28 cellular contexts compared by ENCODE assay signal in the genomic region with DNA sequence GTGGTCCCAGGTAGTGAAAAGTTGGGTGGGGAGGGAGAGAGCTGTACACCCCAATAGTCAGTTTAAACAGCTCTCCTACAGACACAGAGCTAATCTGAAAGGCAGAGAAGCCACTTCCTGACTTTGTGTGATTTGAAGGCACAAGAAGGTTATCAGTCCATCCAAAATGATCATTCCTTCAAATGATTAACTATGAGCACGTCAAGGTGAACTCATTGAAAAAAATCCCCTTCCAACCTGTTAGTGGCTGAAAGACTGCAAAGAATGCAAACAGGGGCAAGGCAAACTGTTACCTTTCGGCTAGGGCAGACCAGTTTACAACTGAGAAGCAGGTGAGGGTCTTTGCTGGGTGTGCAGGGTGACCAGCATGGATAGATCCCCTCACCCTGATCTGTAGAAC.
"Had no signal": no experiment of that assay in that cellular context is flagged by ENCODE, and none has a peak within 500 bp of the region (broad histone marks: within the 10 kb centered on the region; RNA-seq: fewer than 3 reads in every experiment).

No MANE protein-coding gene starts in this region.

- H3K4me3 ChIP-seq: neural progenitor cell, ovary, psoas muscle, right lobe of liver, sigmoid colon, suprapubic skin, testis, tibial artery, transverse colon, upper lobe of right lung, vagina had no signal

- ATAC-seq: natural killer cell; psoas muscle; right lobe of liver; stimulated activated effector memory CD8-positive, alpha-beta T cell treated with anti-CD3 and anti-CD28 coated beads, Interleukin-12 subunit alpha, Interleukin-12 subunit beta, amount 100 ng/mL, for 72 hours; stimulated activated naive CD8-positive, alpha-beta T cell treated with anti-CD3 and anti-CD28 coated beads, Interleukin-15, amount 100 ng/mL, for 72 hours; stimulated activated naive CD8-positive, alpha-beta T cell treated with anti-CD3 and anti-CD28 coated beads, Interleukin-15, Interleukin-2, amounts not matched to agents 100 U/mL and 50 U/mL, for 24 hours; upper lobe of right lung had no signal

- H3K4me2 ChIP-seq: neural progenitor cell had no signal

- H3K36me3 ChIP-seq: neural progenitor cell, ovary, right lobe of liver, sigmoid colon, suprapubic skin, tibial artery, transverse colon, upper lobe of right lung, vagina had no signal

- H3K27ac ChIP-seq: neural progenitor cell, ovary, parathyroid adenoma, psoas muscle, right lobe of liver, sigmoid colon, suprapubic skin, testis, tibial artery, transverse colon, upper lobe of right lung, vagina had no signal

- H2AFZ ChIP-seq: neural progenitor cell, parathyroid adenoma had no signal

- H3K9ac ChIP-seq: neural progenitor cell, parathyroid adenoma had no signal

- H3K36me3 Mint-ChIP-seq: natural killer cell; neural progenitor cell; stimulated activated effector memory CD8-positive, alpha-beta T cell treated with anti-CD3 and anti-CD28 coated beads, Interleukin-12 subunit alpha, Interleukin-12 subunit beta, amount 100 ng/mL, for 72 hours; type B pancreatic cell had no signal

- DNase-seq: natural killer cell; occipital lobe; ovary; psoas muscle; right cardiac atrium; right lobe of liver; sigmoid colon; small intestine; stimulated activated CD4-positive, alpha-beta T cell treated with anti-CD3 and anti-CD28 coated beads, Interleukin-15, amount 100 ng/mL, for 24 hours; stimulated activated CD4-positive, alpha-beta T cell treated with anti-CD3 and anti-CD28 coated beads, Interleukin-2, amount 100 ng/mL, for 24 hours; stimulated activated CD4-positive, alpha-beta T cell treated with anti-CD3 and anti-CD28 coated beads, Interleukin-2, amount 100 ng/mL, for 48 hours; stimulated activated CD4-positive, alpha-beta T cell treated with anti-CD3 and anti-CD28 coated beads, Interleukin-4, amount 100 ng/mL, for 24 hours; stimulated activated naive CD4-positive, alpha-beta T cell; stimulated activated naive CD8-positive, alpha-beta T cell treated with anti-CD3 and anti-CD28 coated beads, Interleukin-15, amount 100 ng/mL, for 72 hours; stimulated activated naive CD8-positive, alpha-beta T cell treated with anti-CD3 and anti-CD28 coated beads, Interleukin-15, Interleukin-2, amounts not matched to agents 100 U/mL and 50 U/mL, for 24 hours; substantia nigra; testis; tibial artery; transverse colon; upper lobe of right lung had no signal

- H3K4me3 Mint-ChIP-seq: natural killer cell; nephron; neural progenitor cell; stimulated activated effector memory CD8-positive, alpha-beta T cell treated with anti-CD3 and anti-CD28 coated beads, Interleukin-12 subunit alpha, Interleukin-12 subunit beta, amount 100 ng/mL, for 72 hours; stimulated activated naive CD8-positive, alpha-beta T cell treated with anti-CD3 and anti-CD28 coated beads, Interleukin-15, amount 100 ng/mL, for 72 hours; type B pancreatic cell had no signal

- H3K27me3 ChIP-seq: neural progenitor cell, ovary, right lobe of liver, suprapubic skin, testis, tibial artery, upper lobe of right lung, vagina had no signal

- H3K27ac Mint-ChIP-seq: natural killer cell; nephron; neural progenitor cell; progenitor cell of endocrine pancreas; stimulated activated effector memory CD8-positive, alpha-beta T cell treated with anti-CD3 and anti-CD28 coated beads, Interleukin-12 subunit alpha, Interleukin-12 subunit beta, amount 100 ng/mL, for 72 hours; stimulated activated naive CD8-positive, alpha-beta T cell treated with anti-CD3 and anti-CD28 coated beads, Interleukin-15, amount 100 ng/mL, for 72 hours; type B pancreatic cell had no signal

- H3K9me3 Mint-ChIP-seq: natural killer cell; nephron; stimulated activated effector memory CD8-positive, alpha-beta T cell treated with anti-CD3 and anti-CD28 coated beads, Interleukin-12 subunit alpha, Interleukin-12 subunit beta, amount 100 ng/mL, for 72 hours; stimulated activated naive CD8-positive, alpha-beta T cell treated with anti-CD3 and anti-CD28 coated beads, Interleukin-15, amount 100 ng/mL, for 72 hours; type B pancreatic cell had no signal

- H3K9me3 ChIP-seq: ovary, psoas muscle, right lobe of liver, sigmoid colon, suprapubic skin, testis, tibial artery, transverse colon, upper lobe of right lung, vagina had no signal

- H3K27me3 Mint-ChIP-seq: stimulated activated naive CD8-positive, alpha-beta T cell treated with anti-CD3 and anti-CD28 coated beads, Interleukin-15, amount 100 ng/mL, for 72 hours; type B pancreatic cell had no signal

- FAIRE-seq: small intestine had no signal

- H3K79me2 ChIP-seq: parathyroid adenoma had no signal

- H3K4me1 ChIP-seq: neural progenitor cell, parathyroid adenoma, psoas muscle, right lobe of liver, testis, tibial artery, transverse colon had no signal

- H3K4me1 Mint-ChIP-seq: natural killer cell; stimulated activated effector memory CD8-positive, alpha-beta T cell treated with anti-CD3 and anti-CD28 coated beads, Interleukin-12 subunit alpha, Interleukin-12 subunit beta, amount 100 ng/mL, for 72 hours; stimulated activated naive CD8-positive, alpha-beta T cell treated with anti-CD3 and anti-CD28 coated beads, Interleukin-15, amount 100 ng/mL, for 72 hours had no signal
